Comparison of ENCODE assay signal across 1 cellular context in the genomic region with DNA sequence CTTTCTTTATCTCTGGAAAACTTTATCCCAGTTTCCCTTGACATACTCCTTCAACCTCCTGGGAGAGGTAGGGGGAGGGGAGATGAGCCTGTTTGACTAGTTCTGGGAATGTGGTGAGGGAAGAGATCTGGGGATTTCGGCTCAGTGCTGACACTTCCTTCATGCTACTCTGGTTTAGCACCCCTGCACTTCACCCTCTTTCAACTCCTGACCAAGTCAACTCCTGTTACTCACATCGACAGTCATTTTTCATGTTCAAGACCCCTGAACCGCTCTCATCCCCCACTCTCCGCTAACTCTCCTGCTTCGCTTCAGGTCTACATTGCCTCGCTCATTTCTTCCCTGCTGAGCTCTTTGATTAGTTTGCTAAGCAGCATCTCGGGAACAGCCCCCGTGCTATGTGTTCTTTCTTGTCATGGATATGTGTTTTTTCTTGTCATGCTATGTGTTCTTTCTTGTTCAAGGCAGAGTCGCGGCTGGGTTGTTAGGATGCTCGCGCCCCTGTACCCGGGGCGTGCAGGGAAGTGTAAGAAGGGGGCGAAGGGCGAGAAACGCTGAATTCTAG.
TF ChIP-seq lines count a peak whose summit lies in the region.

No MANE protein-coding gene starts in this region.

TF ChIP-seq in HepG2, 621 proteins besides CTCF, POLR2A, EP300 and RAD21 (continued from another document):
- TF ChIP-seq, protein P1, sequence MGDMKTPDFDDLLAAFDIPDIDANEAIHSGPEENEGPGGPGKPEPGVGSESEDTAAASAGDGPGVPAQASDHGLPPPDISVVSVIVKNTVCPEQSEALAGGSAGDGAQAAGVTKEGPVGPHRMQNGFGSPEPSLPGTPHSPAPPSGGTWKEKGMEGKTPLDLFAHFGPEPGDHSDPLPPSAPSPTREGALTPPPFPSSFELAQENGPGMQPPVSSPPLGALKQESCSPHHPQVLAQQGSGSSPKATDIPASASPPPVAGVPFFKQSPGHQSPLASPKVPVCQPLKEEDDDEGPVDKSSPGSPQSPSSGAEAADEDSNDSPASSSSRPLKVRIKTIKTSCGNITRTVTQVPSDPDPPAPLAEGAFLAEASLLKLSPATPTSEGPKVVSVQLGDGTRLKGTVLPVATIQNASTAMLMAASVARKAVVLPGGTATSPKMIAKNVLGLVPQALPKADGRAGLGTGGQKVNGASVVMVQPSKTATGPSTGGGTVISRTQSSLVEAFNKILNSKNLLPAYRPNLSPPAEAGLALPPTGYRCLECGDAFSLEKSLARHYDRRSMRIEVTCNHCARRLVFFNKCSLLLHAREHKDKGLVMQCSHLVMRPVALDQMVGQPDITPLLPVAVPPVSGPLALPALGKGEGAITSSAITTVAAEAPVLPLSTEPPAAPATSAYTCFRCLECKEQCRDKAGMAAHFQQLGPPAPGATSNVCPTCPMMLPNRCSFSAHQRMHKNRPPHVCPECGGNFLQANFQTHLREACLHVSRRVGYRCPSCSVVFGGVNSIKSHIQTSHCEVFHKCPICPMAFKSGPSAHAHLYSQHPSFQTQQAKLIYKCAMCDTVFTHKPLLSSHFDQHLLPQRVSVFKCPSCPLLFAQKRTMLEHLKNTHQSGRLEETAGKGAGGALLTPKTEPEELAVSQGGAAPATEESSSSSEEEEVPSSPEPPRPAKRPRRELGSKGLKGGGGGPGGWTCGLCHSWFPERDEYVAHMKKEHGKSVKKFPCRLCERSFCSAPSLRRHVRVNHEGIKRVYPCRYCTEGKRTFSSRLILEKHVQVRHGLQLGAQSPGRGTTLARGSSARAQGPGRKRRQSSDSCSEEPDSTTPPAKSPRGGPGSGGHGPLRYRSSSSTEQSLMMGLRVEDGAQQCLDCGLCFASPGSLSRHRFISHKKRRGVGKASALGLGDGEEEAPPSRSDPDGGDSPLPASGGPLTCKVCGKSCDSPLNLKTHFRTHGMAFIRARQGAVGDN (CRISPR knock-in tag; IDR thresholded peaks at IDR 0.05) = peak; percentile 48
- 0 out of 2 replicates have a peak, but pooled peaks have one; percentile 11 for TF ChIP-seq MXD4 (CRISPR knock-in tag; IDR thresholded peaks at IDR 0.05)
- peak; percentile 4; the same call in 1 of the 2 replicates for TF ChIP-seq CBX5 (CRISPR knock-in tag; IDR thresholded peaks at IDR 0.05; ENCODE audit: borderline replicate concordance)
- peak; percentile 35; the same call in 1 of the 2 replicates for TF ChIP-seq SIN3A (IDR thresholded peaks at IDR 0.05; ENCODE audit: borderline replicate concordance, low read depth, low read length)
